In genomic region chr5:14900661-14901461, GRCh38 we compare ENCODE assay signal across 11 cellular contexts. TPM values are rescaled to one million over a fixed set of nuclear protein-coding genes. Genes with fewer than 3 reads are reported as not detected.
A peak's percentile ranks its signal among the peaks of the same experiment; 100 is the strongest.
DNase-seq lines count a peak whose midpoint lies in the region; ATAC-seq, FAIRE-seq and TF ChIP-seq lines count a peak whose summit lies in the region.
"Had no signal": no experiment of that assay in that cellular context is flagged by ENCODE, and none has a peak within 500 bp of the region (broad histone marks: within the 10 kb centered on the region; RNA-seq: fewer than 3 reads in every experiment).

No MANE protein-coding gene starts in this region.

- H2BK120ac ChIP-seq in H9 (ENCODE audit: low read depth, low read length, poor library complexity, severe bottlenecking): no peak overlapping the region

- H3K23ac ChIP-seq in H9 (ENCODE audit: insufficient read length, low read depth, low read length): no peak overlapping the region

- H3K4me3 ChIP-seq in AG09309 (ENCODE audit: control insufficient read depth, low read depth, low read length): no peak overlapping the region
- H3K4me3 ChIP-seq in pancreas: no peak overlapping the region

- intact Hi-C loops in Right ventricle myocardium inferior (cut with DNase I) (no loop called here), pancreas (cut with DNase I) (no loop called here)

- H3K9me3 Mint-ChIP-seq in H9: no peaks in the 10 kb centered on the region
- no peaks in the 10 kb centered on the region for H3K9me3 Mint-ChIP-seq in glutamatergic neuron (ENCODE audit: unreplicated experiment)

- H3K36me3 Mint-ChIP-seq in H9 (ENCODE audit: insufficient read depth in 1 of 3, low read depth in 3 of 3): no peaks in the 10 kb centered on the region
- no peaks in the 10 kb centered on the region for H3K36me3 Mint-ChIP-seq in glutamatergic neuron (ENCODE audit: unreplicated experiment)
- H3K36me3 Mint-ChIP-seq: naive B cell had no signal

- peak overlapping the region; percentile 39 for H3K27ac ChIP-seq in adipose tissue (ENCODE audit: low read depth, low read length)
- H3K27ac ChIP-seq in pancreas: peak overlapping the region in 2 of 4 donors; percentile 8 to 33
- no peak overlapping the region for H3K27ac ChIP-seq in H9 (ENCODE audit: insufficient read length, low read depth, low read length)

- H3K27me3 Mint-ChIP-seq in H9 (ENCODE audit: low read depth) (no peaks in the 10 kb centered on the region; the same call in 1 of the 2 replicates), glutamatergic neuron (ENCODE audit: unreplicated experiment) (no peaks in the 10 kb centered on the region)

- no peak overlapping the region for H3T11ph ChIP-seq in H9 (ENCODE audit: low read length)

- H3K9ac ChIP-seq in H9 (ENCODE audit: extremely low read depth, insufficient read length, low read length): no peak overlapping the region

- FAIRE-seq in pancreas (lab: Jason Lieb, UNC): no peak

- no peaks in the 10 kb centered on the region for H3K79me2 ChIP-seq in H9 (ENCODE audit: insufficient read depth, low read length)

- WGBS in adipose tissue, 3 donors: 39 to 49% (median 44%) methylated on average over 9 of the region's 9 CpGs
- WGBS in pancreas, 2 donors: 61 to 64% methylated on average over 9 of the region's 9 CpGs
- no CpG with 5 or more reads among the region's 9 CpGs for WGBS in H9 (ENCODE audit: extremely low coverage, insufficient read length, low lambda C conversion rate)

- no peak overlapping the region for H2AK5ac ChIP-seq in H9 (ENCODE audit: insufficient read length, low read length)

- H3K27me3 ChIP-seq in pancreas (no peaks in the 10 kb centered on the region), H9 (ENCODE audit: insufficient read depth, low read length) (no peaks in the 10 kb centered on the region; the same call in 1 of the 2 replicates)

- H3K4me1 ChIP-seq in pancreas (no peaks in the 10 kb centered on the region), H9 (ENCODE audit: insufficient read depth, low read length) (no peaks in the 10 kb centered on the region)

- no peak overlapping the region for H3K4me2 ChIP-seq in H9 (ENCODE audit: insufficient read depth, insufficient read length, low read length)

- H3K4ac ChIP-seq in H9 (ENCODE audit: low read depth, low read length): no peak overlapping the region

- no peak overlapping the region for H3K56ac ChIP-seq in H9 (ENCODE audit: insufficient read length, low read depth, low read length)

- H3K9me3 ChIP-seq in pancreas: no peaks in the 10 kb centered on the region
- H3K9me3 ChIP-seq in H9 (ENCODE audit: control insufficient read depth, low read depth, low read length): no peaks in the 10 kb centered on the region

- TF ChIP-seq CTCF in AG09309 (IDR thresholded peaks at IDR 0.05; ENCODE audit: control insufficient read depth, insufficient read depth, low read depth, low read length, missing control alignments) (no peak), pancreas (IDR thresholded peaks at IDR 0.05) (no peak), H9 (conservative IDR thresholded peaks at IDR 0.05) (no peak), glutamatergic neuron (IDR thresholded peaks at IDR 0.05; ENCODE audit: partially characterized antibody, unreplicated experiment) (no peak)

- no peak overlapping the region for H4K91ac ChIP-seq in H9 (ENCODE audit: insufficient read length, low read depth, low read length)

- H4K20me1 ChIP-seq in H9 (ENCODE audit: control insufficient read depth, insufficient read depth, insufficient read length): no peaks in the 10 kb centered on the region

- no peak overlapping the region for H2BK15ac ChIP-seq in H9 (ENCODE audit: low read depth, low read length)

- H2BK5ac ChIP-seq in H9 (ENCODE audit: insufficient read length, low read length): no peak overlapping the region

- H2AFZ ChIP-seq in H9 (ENCODE audit: low read length): no peak overlapping the region

- H3K14ac ChIP-seq in H9 (ENCODE audit: insufficient read depth, low read length): no peak overlapping the region

- no peak overlapping the region for H3K18ac ChIP-seq in H9 (ENCODE audit: insufficient read length, low read depth, low read length)

- no peaks in the 10 kb centered on the region for H3K4me1 Mint-ChIP-seq in H9
- no peaks in the 10 kb centered on the region for H3K4me1 Mint-ChIP-seq in glutamatergic neuron (ENCODE audit: low read depth, unreplicated experiment)
- H3K4me1 Mint-ChIP-seq: B cell, naive B cell had no signal

- no peak overlapping the region for H2BK12ac ChIP-seq in H9 (ENCODE audit: insufficient read length, low read depth, low read length)

- no peak overlapping the region for H2BK20ac ChIP-seq in H9 (ENCODE audit: low read depth, low read length, poor library complexity, severe bottlenecking)

- no peaks in the 10 kb centered on the region for H3K23me2 ChIP-seq in H9 (ENCODE audit: insufficient read length, low read depth, low read length, poor library complexity, severe bottlenecking)

- no peak overlapping the region for H4K8ac ChIP-seq in H9 (replicated peaks; ENCODE audit: insufficient read length, low read depth, low read length)

- no peaks in the 10 kb centered on the region for H3K36me3 ChIP-seq in pancreas

- H3K27ac Mint-ChIP-seq in H9 (peak overlapping the region in 1 of 3 experiments; percentile 44; a peak in 1 of 7 replicates), glutamatergic neuron (ENCODE audit: unreplicated experiment) (no peak overlapping the region)
- H3K27ac Mint-ChIP-seq: B cell, naive B cell had no signal

- no peak overlapping the region for H4K5ac ChIP-seq in H9 (ENCODE audit: insufficient read length, low read depth, low read length)

- DNase-seq in AG09309 (ENCODE audit: low read depth) (peak; percentile 70), Right ventricle myocardium inferior (ENCODE audit: missing footprints) (peak; percentile 76), pancreas (peak in 1 of 6 donors; percentile 30), H9 (no peak), activated gamma-delta T cell (lab: John Stamatoyannopoulos, UW) (no peak), glutamatergic neuron (no peak), A172 (ENCODE audit: low spot score) (no peak)
- DNase-seq: naive B cell, NCI-H345 had no signal

- H3K4me3 Mint-ChIP-seq in H9: no peak overlapping the region
- H3K4me3 Mint-ChIP-seq in glutamatergic neuron (ENCODE audit: unreplicated experiment): no peak overlapping the region
- H3K4me3 Mint-ChIP-seq: B cell, naive B cell had no signal

- H3K79me1 ChIP-seq in H9 (ENCODE audit: insufficient read depth, low read depth, low read length, poor library complexity, severe bottlenecking): no peaks in the 10 kb centered on the region

- peak; percentile 92 for ATAC-seq in Right ventricle myocardium inferior
- peak in 3 of 4 donors; percentile 51 to 77 (median 76) for ATAC-seq in pancreas

RNA-seq across cellular contexts. Expression of gene ANKH, which starts 29.3 kb away (rescaled TPM):
- 10 to 100 TPM; 16.9 to 21.6 (median 17.5) TPM for polyA plus RNA-seq in adipose tissue
- 156 TPM for total RNA-seq in Right ventricle myocardium inferior
- 10 to 100 TPM; 26.9 to 48.6 (median 40.3) TPM for total RNA-seq in pancreas
- 10 to 100 TPM; 11.8 to 36.0 TPM for polyA plus RNA-seq in pancreas
- 9.6 and 10.2 TPM in 2 replicates for total RNA-seq in H9 (2021)
- 83.3 TPM for total RNA-seq in glutamatergic neuron (ENCODE audit: unreplicated experiment)
- 7.0 and 8.0 TPM in 2 replicates for total RNA-seq in A172 (2014; rRNA removed; shearing (Covaris generic))

Comparison
In these comparisons a context has a peak if more than half of its experiments do, and no peak if none do; other contexts are left out.
1. DNase-seq: peak in AG09309 (single experiment) and Right ventricle myocardium inferior (single experiment); none in H9 (single experiment), activated gamma-delta T cell (single experiment), glutamatergic neuron (single experiment) and A172 (single experiment).